8 cellular contexts compared by ENCODE assay signal in the genomic region with DNA sequence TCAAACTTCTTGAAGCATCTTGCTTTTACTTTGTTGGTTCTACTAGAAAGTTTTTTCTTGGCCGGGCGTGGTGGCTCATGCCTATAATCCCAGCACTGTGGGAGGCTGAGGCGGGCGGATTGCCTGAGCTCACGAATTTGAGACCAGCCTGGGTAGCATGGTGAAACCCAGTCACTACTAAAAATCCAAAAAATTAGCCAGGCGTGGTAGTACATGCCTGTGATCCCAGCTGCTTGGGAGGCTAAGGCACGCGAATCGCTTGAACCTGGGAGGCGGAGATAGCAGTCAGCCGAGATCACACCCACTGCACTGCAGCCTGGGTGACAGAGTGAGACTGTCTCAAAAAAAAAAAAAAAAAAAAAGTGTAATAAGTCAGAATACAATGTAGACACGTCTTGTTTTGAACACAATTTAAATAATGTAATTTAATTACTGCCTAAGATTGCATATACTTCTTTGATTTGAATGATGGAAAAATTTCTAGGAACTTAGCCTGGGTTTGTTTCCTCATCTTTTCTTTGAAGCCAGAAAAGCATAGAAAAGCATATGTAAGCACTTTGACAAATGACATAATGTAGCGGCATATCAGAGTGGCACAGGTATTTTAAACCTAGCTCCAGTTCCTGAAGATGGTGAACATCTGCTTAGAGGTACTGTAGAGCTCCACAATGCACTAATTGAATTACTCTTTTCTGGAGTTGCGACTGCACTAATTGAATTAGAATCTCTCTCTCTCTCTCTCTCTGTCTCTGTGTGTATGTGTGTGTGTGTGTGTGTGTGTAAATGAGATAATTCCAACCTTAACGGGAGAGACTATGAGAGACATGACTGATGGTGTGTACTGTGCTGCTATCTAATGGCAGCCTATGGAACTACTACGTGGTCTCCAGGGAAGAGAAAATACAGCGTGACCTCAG.
A peak's percentile ranks its signal among the peaks of the same experiment; 100 is the strongest.
DNase-seq lines count a peak whose midpoint lies in the region; ATAC-seq and TF ChIP-seq lines count a peak whose summit lies in the region.

No MANE protein-coding gene starts in this region.

- H3K27me3 ChIP-seq in left lung (no peaks in the 10 kb centered on the region), tibial nerve (no peaks in the 10 kb centered on the region)

- TF ChIP-seq CTCF in coronary artery (IDR thresholded peaks at IDR 0.05) (peak; percentile 19), left lung (IDR thresholded peaks at IDR 0.05) (peak; percentile 30 to 36), tibial nerve (IDR thresholded peaks at IDR 0.05) (peak in 3 of 5 experiments; percentile 21 to 42 (median 26))

- H3K4me1 ChIP-seq in left lung (no peaks in the 10 kb centered on the region), tibial nerve (peaks cover 0 to 3% (median 0%) of the 10 kb centered on the region in 4 donors)

- no peak overlapping the region for H3K27ac ChIP-seq in coronary artery
- H3K27ac ChIP-seq in left lung: no peak overlapping the region
- no peak overlapping the region for H3K27ac ChIP-seq in tibial nerve

- DNase-seq in stimulated activated CD4-positive, alpha-beta T cell treated with anti-CD3 and anti-CD28 coated beads, Interleukin-15, amount 100 ng/mL, for 24 hours: peak; percentile 12
- no peak for DNase-seq in stimulated activated CD4-positive, alpha-beta T cell treated with anti-CD3 and anti-CD28 coated beads, Interleukin-4, amount 100 ng/mL, for 1 hour
- peak; percentile 81 for DNase-seq in LHCN-M2 (ENCODE audit: low read depth)
- peak; percentile 43 for DNase-seq in RPMI8226
- no peak for DNase-seq in coronary artery (ENCODE audit: low spot score)
- DNase-seq in left lung: no peak
- DNase-seq in tibial nerve (ENCODE audit: low spot score in 2 of 2): peak in 1 of 2 donors; percentile 16

- no peak for TF ChIP-seq POLR2A in tibial nerve (IDR thresholded peaks at IDR 0.05)

- WGBS in tibial nerve, 2 donors: 72 to 75% methylated on average over 17 of the region's 17 CpGs

- TF ChIP-seq EP300 in tibial nerve (IDR thresholded peaks at IDR 0.05): no peak

- ATAC-seq in left lung (peak; percentile 96), GM19463 (IDR thresholded peaks at IDR 0.05; ENCODE audit: unreplicated experiment) (no peak)

- H3K4me3 ChIP-seq in coronary artery: no peak overlapping the region
- no peak overlapping the region for H3K4me3 ChIP-seq in left lung
- no peak overlapping the region for H3K4me3 ChIP-seq in tibial nerve

- no peaks in the 10 kb centered on the region for H3K36me3 ChIP-seq in left lung
- H3K36me3 ChIP-seq in tibial nerve: no peaks in the 10 kb centered on the region

- H3K9me3 ChIP-seq in left lung (no peaks in the 10 kb centered on the region), tibial nerve (no peaks in the 10 kb centered on the region)

- intact Hi-C loops in left lung (cut with DNase I): no loop called here

Comparison
In these comparisons a context has a peak if more than half of its experiments do, and no peak if none do; other contexts are left out.
1. DNase-seq: peak in stimulated activated CD4-positive, alpha-beta T cell treated with anti-CD3 and anti-CD28 coated beads, Interleukin-15, amount 100 ng/mL, for 24 hours (single experiment), LHCN-M2 (single experiment) and RPMI8226 (single experiment); none in stimulated activated CD4-positive, alpha-beta T cell treated with anti-CD3 and anti-CD28 coated beads, Interleukin-4, amount 100 ng/mL, for 1 hour (single experiment), coronary artery (single experiment) and left lung (0 of 2).
2. Peak in every context shown above with its lines, with median percentiles within 50 percentile points of each other: CTCF ChIP-seq.